8 cellular contexts compared by ENCODE assay signal in genomic region chr1:54335396-54336056, GRCh38.
A peak's percentile ranks its signal among the peaks of the same experiment; 100 is the strongest.
DNase-seq lines count a peak whose midpoint lies in the region; ATAC-seq and TF ChIP-seq lines count a peak whose summit lies in the region.

No MANE protein-coding gene starts in this region.

- peak overlapping the region; percentile 24 for H3K18ac ChIP-seq in neuronal stem cell (ENCODE audit: low read length)

- no peak overlapping the region for H2BK120ac ChIP-seq in neuronal stem cell (ENCODE audit: low read depth, low read length)

- H3K4ac ChIP-seq in neuronal stem cell (ENCODE audit: low read length) = no peak overlapping the region

- peak overlapping the region; percentile 68 for H3K9ac ChIP-seq in fibroblast of lung (ENCODE audit: insufficient read depth, low read length)
- no peak overlapping the region for H3K9ac ChIP-seq in neuronal stem cell (ENCODE audit: low read depth, low read length, poor library complexity)

- peaks cover 31% of the 10 kb centered on the region for H3K4me1 Mint-ChIP-seq in CD14-positive monocyte

- H4K20me1 ChIP-seq in fibroblast of lung (ENCODE audit: control insufficient read depth, extremely low read depth, insufficient read depth, low read length) = no peaks in the 10 kb centered on the region

- H3K79me1 ChIP-seq in neuronal stem cell (ENCODE audit: low read depth, low read length) = peaks cover 2% of the 10 kb centered on the region

- no peak overlapping the region for H2BK12ac ChIP-seq in neuronal stem cell (ENCODE audit: low read length)

- no peak overlapping the region for H2BK15ac ChIP-seq in neuronal stem cell (ENCODE audit: low read length)

- peaks cover 0 to 2% (median 0%) of the 10 kb centered on the region in 7 donors for H3K9me3 Mint-ChIP-seq in CD14-positive monocyte

- peaks cover 19% of the 10 kb centered on the region for H3K79me2 ChIP-seq in fibroblast of lung (ENCODE audit: control insufficient read depth, insufficient read depth, low read length)

- H3K23ac ChIP-seq in neuronal stem cell (ENCODE audit: low read depth, low read length, poor library complexity) = no peak overlapping the region

- no peak overlapping the region for H3K14ac ChIP-seq in neuronal stem cell (ENCODE audit: low read length)

- no peak overlapping the region for H3K4me3 Mint-ChIP-seq in CD14-positive monocyte

- no peak for TF ChIP-seq CTCF in CD14-positive monocyte (IDR thresholded peaks at IDR 0.05)
- no peak for TF ChIP-seq CTCF in RWPE2 (IDR thresholded peaks at IDR 0.05; ENCODE audit: poor library complexity, severe bottlenecking)
- TF ChIP-seq CTCF in fibroblast of lung (conservative IDR thresholded peaks at IDR 0.05 in 1 of 2, IDR thresholded peaks at IDR 0.05 in 1 of 2; ENCODE audit: low read depth in 1 of 2, low read length in 2 of 2) = no peak

- H3K36me3 ChIP-seq in RWPE2 (ENCODE audit: low read depth) (no peaks in the 10 kb centered on the region), fibroblast of lung (ENCODE audit: control insufficient read depth, insufficient read depth, low read length) (no peaks in the 10 kb centered on the region), neuronal stem cell (replicated peaks in 1 of 2; ENCODE audit: control insufficient read depth in 2 of 2, insufficient read depth in 2 of 2, low read length in 2 of 2) (peaks cover 0 to 65% of the 10 kb centered on the region in 2 donors)

- H3K9me3 ChIP-seq in RWPE2 (ENCODE audit: severe bottlenecking) (no peaks in the 10 kb centered on the region), fibroblast of lung (ENCODE audit: control insufficient read depth, insufficient read depth, low read depth, low read length) (no peaks in the 10 kb centered on the region), neuronal stem cell (replicated peaks in 1 of 2; ENCODE audit: control insufficient read depth in 2 of 2, insufficient read depth in 1 of 2, low read depth in 1 of 2, low read length in 2 of 2) (no peaks in the 10 kb centered on the region)

- no peak overlapping the region for H4K8ac ChIP-seq in neuronal stem cell (ENCODE audit: low read depth, low read length)

- H2BK5ac ChIP-seq in neuronal stem cell (ENCODE audit: low read length) = no peak overlapping the region

- peak overlapping the region in 4 of 7 donors; percentile 11 to 62 (median 22) for H3K27ac Mint-ChIP-seq in CD14-positive monocyte

- H3K4me2 ChIP-seq in fibroblast of lung (ENCODE audit: extremely low read depth, insufficient read depth, low read length) = peak overlapping the region; percentile 99
- H3K4me2 ChIP-seq in neuronal stem cell (ENCODE audit: insufficient read depth, low read length, poor library complexity, severe bottlenecking) = no peak overlapping the region

- intact Hi-C loops in CD14-positive monocyte (cut with micrococcal nuclease) = no loop called here

- WGBS in neuronal stem cell (ENCODE audit: extremely low coverage in 2 of 2, insufficient read length in 2 of 2, insufficient replicate concordance in 1 of 2), 2 donors = no CpG with 5 or more reads among the region's 15 CpGs

- H3K27me3 Mint-ChIP-seq in CD14-positive monocyte (ENCODE audit: low read depth in 3 of 3) = peaks cover 0 to 2% (median 0%) of the 10 kb centered on the region in 3 donors

- H3K36me3 Mint-ChIP-seq in CD14-positive monocyte = peaks cover 0 to 2% of the 10 kb centered on the region in 2 donors

- H3K27ac ChIP-seq in RWPE2 (ENCODE audit: poor library complexity, severe bottlenecking) (peak overlapping the region; percentile 39), fibroblast of lung (ENCODE audit: insufficient read depth, low read length) (peak overlapping the region; percentile 99), neuronal stem cell (replicated peaks; ENCODE audit: low read length) (peak overlapping the region; percentile 9)

- ATAC-seq in RWPE2 (ENCODE audit: low read depth) (peak; percentile 87), HG02852 (IDR thresholded peaks at IDR 0.05; ENCODE audit: unreplicated experiment) (no peak)

- no peak overlapping the region for H2AK5ac ChIP-seq in neuronal stem cell (ENCODE audit: low read depth, low read length)

- H4K91ac ChIP-seq in neuronal stem cell (ENCODE audit: low read depth, low read length, poor library complexity) = no peak overlapping the region

- DNase-seq in CD14-positive monocyte (ENCODE audit: low spot score) (no peak), RWPE2 (ENCODE audit: low spot score) (no peak), fibroblast of lung (ENCODE audit: low read depth in 2 of 2) (peak; percentile 94 to 95), neuronal stem cell (ENCODE audit: low spot score) (no peak), GDM1 (lab: John Stamatoyannopoulos, UW) (no peak)
- no peak for DNase-seq in activated naive CD4-positive, alpha-beta T cell (lab: John Stamatoyannopoulos, UW)
- no peak for DNase-seq in activated T-cell treated with anti-CD3 and anti-CD28 coated beads, Interleukin-2, amount 50 U/mL, for 48 hours

- H3K4me3 ChIP-seq in RWPE2 (ENCODE audit: severe bottlenecking) = no peak overlapping the region
- peak overlapping the region; percentile 42 to 56 (median 50) for H3K4me3 ChIP-seq in fibroblast of lung (replicated peaks in 1 of 4; ENCODE audit: control extremely low read depth in 1 of 4, insufficient read depth in 1 of 4, low read depth in 3 of 4, low read length in 4 of 4)
- no peak overlapping the region for H3K4me3 ChIP-seq in neuronal stem cell (ENCODE audit: low read length in 2 of 2)

- H3K4me1 ChIP-seq in RWPE2 (ENCODE audit: insufficient read depth, poor library complexity, severe bottlenecking) = peaks cover 12% of the 10 kb centered on the region
- H3K4me1 ChIP-seq in fibroblast of lung (ENCODE audit: control insufficient read depth, extremely low read depth, insufficient read depth, low read length) = peaks cover 33% of the 10 kb centered on the region
- peaks cover 50 to 52% of the 10 kb centered on the region in 2 donors for H3K4me1 ChIP-seq in neuronal stem cell (ENCODE audit: control insufficient read depth in 2 of 2, insufficient read depth in 1 of 2, low read depth in 1 of 2, low read length in 2 of 2)

- H2AFZ ChIP-seq in fibroblast of lung (ENCODE audit: low read length) (peak overlapping the region; percentile 65), neuronal stem cell (ENCODE audit: low read length) (no peak overlapping the region)

- H3K27me3 ChIP-seq in RWPE2 (ENCODE audit: insufficient read depth, poor library complexity, severe bottlenecking) (no peaks in the 10 kb centered on the region), fibroblast of lung (ENCODE audit: control insufficient read depth, insufficient read depth, low read length) (no peaks in the 10 kb centered on the region), neuronal stem cell (ENCODE audit: control insufficient read depth in 3 of 3, insufficient read depth in 3 of 3, low read depth in 1 of 3, low read length in 3 of 3) (no peaks in the 10 kb centered on the region)

Comparison
In these comparisons a context has a peak if more than half of its experiments do, and no peak if none do; other contexts are left out.
1. DNase-seq: peak in fibroblast of lung (2 of 2); none in CD14-positive monocyte (single experiment), RWPE2 (single experiment), neuronal stem cell (single experiment), GDM1 (single experiment), activated naive CD4-positive, alpha-beta T cell (0 of 4) and activated T-cell treated with anti-CD3 and anti-CD28 coated beads, Interleukin-2, amount 50 U/mL, for 48 hours (0 of 2).
2. H3K27ac ChIP-seq: peak in every context shown above with its lines; median percentile 99 in fibroblast of lung; 39 in RWPE2; 9 in neuronal stem cell.
3. H3K4me3 ChIP-seq: peak in fibroblast of lung (4 of 4); none in RWPE2 (single experiment) and neuronal stem cell (0 of 2).